ENCODE assay signal across 9 cellular contexts in genomic region chr9:91302831-91303230, GRCh38. TPM values are rescaled to one million over a fixed set of nuclear protein-coding genes. Genes with fewer than 3 reads are reported as not detected.
A peak's percentile ranks its signal among the peaks of the same experiment; 100 is the strongest.
DNase-seq lines count a peak whose midpoint lies in the region; TF ChIP-seq lines count a peak whose summit lies in the region.
"Had no signal": no experiment of that assay in that cellular context is flagged by ENCODE, and none has a peak within 500 bp of the region (broad histone marks: within the 10 kb centered on the region; RNA-seq: fewer than 3 reads in every experiment).

No MANE protein-coding gene starts in this region.

- H3K36me3 Mint-ChIP-seq in dendritic cell treated with granulocyte-macrophage colony-stimulating factor and Interleukin-4, amounts not matched to agents 40 ng/mL and 50 ng/mL, for 4 days (ENCODE audit: low read depth) = peaks cover 60% of the 10 kb centered on the region

- no peak for TF ChIP-seq CTCF in NB4 (IDR thresholded peaks at IDR 0.05; ENCODE audit: low read depth, low read length)

- H3K4me1 Mint-ChIP-seq in dendritic cell treated with granulocyte-macrophage colony-stimulating factor and Interleukin-4, amounts not matched to agents 40 ng/mL and 50 ng/mL, for 4 days (ENCODE audit: low read depth) = peaks cover 53% of the 10 kb centered on the region

- intact Hi-C loops in dendritic cell treated with granulocyte-macrophage colony-stimulating factor and Interleukin-4, amounts not matched to agents 40 ng/mL and 50 ng/mL, for 4 days (cut with micrococcal nuclease) = no loop called here

- no peak overlapping the region for H3K4me3 Mint-ChIP-seq in dendritic cell treated with granulocyte-macrophage colony-stimulating factor and Interleukin-4, amounts not matched to agents 40 ng/mL and 50 ng/mL, for 4 days
- H3K4me3 Mint-ChIP-seq: T-helper 1 cell treated with Interleukin-12 subunit alpha and Interleukin-12 subunit beta and Interleukin-4 antibody, amounts not matched to agents 30 μg/mL and 1 μg/mL, for 36 hours had no signal

- H3K4me1 ChIP-seq in muscle layer of colon (ENCODE audit: insufficient read depth, low read length) = peaks cover 37% of the 10 kb centered on the region

- no peaks in the 10 kb centered on the region for H3K9me3 Mint-ChIP-seq in dendritic cell treated with granulocyte-macrophage colony-stimulating factor and Interleukin-4, amounts not matched to agents 40 ng/mL and 50 ng/mL, for 4 days
- H3K9me3 Mint-ChIP-seq: T-helper 1 cell treated with Interleukin-12 subunit alpha and Interleukin-12 subunit beta and Interleukin-4 antibody, amounts not matched to agents 30 μg/mL and 1 μg/mL, for 36 hours had no signal

- no peaks in the 10 kb centered on the region for H3K27me3 Mint-ChIP-seq in dendritic cell treated with granulocyte-macrophage colony-stimulating factor and Interleukin-4, amounts not matched to agents 40 ng/mL and 50 ng/mL, for 4 days

- peak; percentile 85 for DNase-seq in AG08395 (ENCODE audit: low spot score)
- peak; percentile 75 for DNase-seq in NB4 (ENCODE audit: low read depth)
- DNase-seq in stimulated activated CD4-positive, alpha-beta T cell treated with anti-CD3 and anti-CD28 coated beads, Interleukin-12 subunit alpha, Interleukin-12 subunit beta, amount 100 ng/mL, for 4 hours = no peak
- no peak for DNase-seq in mucosa of gallbladder (ENCODE audit: low spot score)
- DNase-seq in stimulated activated CD4-positive, alpha-beta T cell treated with anti-CD3 and anti-CD28 coated beads, Interleukin-4, amount 100 ng/mL, for 4 hours = no peak
- no peak for DNase-seq in stimulated activated CD4-positive, alpha-beta T cell treated with anti-CD3 and anti-CD28 coated beads, Interleukin-2, amount 100 ng/mL, for 24 hours

- H3K4me3 ChIP-seq in NB4 (ENCODE audit: low read depth, low read length) = no peak overlapping the region
- H3K4me3 ChIP-seq in muscle layer of colon (ENCODE audit: low read depth in 1 of 2, low read length in 2 of 2) = no peak overlapping the region

- H3K36me3 ChIP-seq in muscle layer of colon (ENCODE audit: insufficient read depth, low read length) = no peaks in the 10 kb centered on the region

- TF ChIP-seq POLR2A in NB4 (IDR thresholded peaks at IDR 0.05; ENCODE audit: extremely low read depth, insufficient read length) = no peak

- H3K27ac Mint-ChIP-seq in dendritic cell treated with granulocyte-macrophage colony-stimulating factor and Interleukin-4, amounts not matched to agents 40 ng/mL and 50 ng/mL, for 4 days = peak overlapping the region; percentile 74
- H3K27ac Mint-ChIP-seq: T-helper 1 cell treated with Interleukin-12 subunit alpha and Interleukin-12 subunit beta and Interleukin-4 antibody, amounts not matched to agents 30 μg/mL and 1 μg/mL, for 36 hours had no signal

- no peaks in the 10 kb centered on the region for H3K9me3 ChIP-seq in muscle layer of colon (ENCODE audit: low read length)

- H3K9ac ChIP-seq in muscle layer of colon (ENCODE audit: low read length) = no peak overlapping the region

- no peaks in the 10 kb centered on the region for H3K27me3 ChIP-seq in muscle layer of colon (ENCODE audit: control insufficient read depth in 1 of 2, insufficient read depth in 2 of 2, low read length in 2 of 2)

- peak overlapping the region; percentile 30 for H3K27ac ChIP-seq in muscle layer of colon (ENCODE audit: low read depth, low read length)

RNA-seq across cellular contexts. Expression of gene AUH, which starts 58.9 kb away (rescaled TPM):
- total RNA-seq in mucosa of gallbladder = 19.9 TPM

Comparison
In these comparisons a context has a peak if more than half of its experiments do, and no peak if none do; other contexts are left out.
1. DNase-seq: peak in AG08395 (single experiment) and NB4 (single experiment); none in stimulated activated CD4-positive, alpha-beta T cell treated with anti-CD3 and anti-CD28 coated beads, Interleukin-12 subunit alpha, Interleukin-12 subunit beta, amount 100 ng/mL, for 4 hours (single experiment), mucosa of gallbladder (single experiment), stimulated activated CD4-positive, alpha-beta T cell treated with anti-CD3 and anti-CD28 coated beads, Interleukin-4, amount 100 ng/mL, for 4 hours (0 of 2) and stimulated activated CD4-positive, alpha-beta T cell treated with anti-CD3 and anti-CD28 coated beads, Interleukin-2, amount 100 ng/mL, for 24 hours (0 of 2).